18 cellular contexts compared by ENCODE assay signal in genomic region chr9:104923289-104923688, GRCh38. TPM values are rescaled to one million over a fixed set of nuclear protein-coding genes. Genes with fewer than 3 reads are reported as not detected.
DNase-seq lines count a peak whose midpoint lies in the region; ATAC-seq and TF ChIP-seq lines count a peak whose summit lies in the region.
"Had no signal": no experiment of that assay in that cellular context is flagged by ENCODE, and none has a peak within 500 bp of the region (broad histone marks: within the 10 kb centered on the region; RNA-seq: fewer than 3 reads in every experiment).

No MANE protein-coding gene starts in this region.

- H3K27me3 Mint-ChIP-seq in endothelial cell (ENCODE audit: unreplicated experiment), result peaks cover 10% of the 10 kb centered on the region
- H3K27me3 Mint-ChIP-seq: stimulated activated naive B cell treated with anti-CD40 and anti-IgM and Interleukin-4, amounts not matched to agents 10 μg/mL and 1 μg/mL and 100 μg/mL, for 72 hours had no signal

- H3K9me3 Mint-ChIP-seq in endothelial cell (ENCODE audit: unreplicated experiment), result no peaks in the 10 kb centered on the region
- H3K9me3 Mint-ChIP-seq: activated naive CD4-positive, alpha-beta T cell treated with anti-CD3 and anti-CD28 coated beads, Interleukin-2, amount 10 ng/mL, durations not matched to agents 7 days and 5 days; CD4-positive, alpha-beta memory T cell; HFFc6; stimulated activated naive B cell treated with anti-CD40 and anti-IgM and Interleukin-4, amounts not matched to agents 10 μg/mL and 1 μg/mL and 100 μg/mL, for 72 hours had no signal

- H2AFZ ChIP-seq in OCI-LY7 (ENCODE audit: low read length) (no peak overlapping the region), osteoblast (ENCODE audit: low read length) (no peak overlapping the region)

- H3K27ac Mint-ChIP-seq in endothelial cell (ENCODE audit: unreplicated experiment), result no peak overlapping the region
- H3K27ac Mint-ChIP-seq: activated naive CD4-positive, alpha-beta T cell treated with anti-CD3 and anti-CD28 coated beads, Interleukin-2, amount 10 ng/mL, durations not matched to agents 7 days and 5 days; CD4-positive, alpha-beta memory T cell; HFFc6 had no signal

- H3K27ac ChIP-seq in BLaER1, result peak overlapping the region; percentile 98
- peak overlapping the region; percentile 98 for H3K27ac ChIP-seq in OCI-LY7 (ENCODE audit: low read depth, low read length, poor library complexity, severe bottlenecking)
- peak overlapping the region; percentile 47 for H3K27ac ChIP-seq in osteoblast (ENCODE audit: low read depth, low read length)

- H3K4me2 ChIP-seq in BLaER1 (peak overlapping the region; percentile 81), OCI-LY7 (ENCODE audit: low read length) (peak overlapping the region; percentile 88), osteoblast (ENCODE audit: insufficient read depth, low read length) (no peak overlapping the region)

- CTCF ChIA-PET in OCI-LY7 (lab: Charles Lee; ENCODE audit: unreplicated experiment), result interaction anchor here (0.6 to 2.5 kb wide), 3 partner anchors 24 to 60 kb away, joined by 5 to 11 read pairs (median 7); no protein-coding TSS in a partner anchor

- H3K4me3 ChIP-seq in BLaER1, result peak overlapping the region; percentile 95
- H3K4me3 ChIP-seq in OCI-LY7 (ENCODE audit: low read depth, low read length, poor library complexity, severe bottlenecking), result peak overlapping the region; percentile 60
- no peak overlapping the region for H3K4me3 ChIP-seq in osteoblast (ENCODE audit: insufficient read depth, low read length)

- H3K27me3 ChIP-seq in BLaER1, result no peaks in the 10 kb centered on the region
- no peaks in the 10 kb centered on the region for H3K27me3 ChIP-seq in osteoblast (ENCODE audit: insufficient read depth, low read length)

- BruUV-seq in OCI-LY7 (replicated peaks; lab: Mats Ljungman, UMichigan), result no TSS peak

- POLR2A ChIA-PET in OCI-LY7 (lab: Charles Lee), result interaction anchor here (0.5 to 7.4 kb wide), 26 partner anchors 13 to 491 kb away, joined by 3 to 114 read pairs (median 3); partner anchors contain the start of gene NIPSNAP3A

- DNase-seq in OCI-LY7 (ENCODE audit: low spot score), result peak; percentile 37
- DNase-seq in endothelial cell (ENCODE audit: low spot score), result no peak
- DNase-seq in osteoblast (ENCODE audit: insufficient read length, low spot score, missing footprints), result peak; percentile 88
- DNase-seq in SW480 (ENCODE audit: low spot score), result no peak
- DNase-seq in mesenteric fat pad (ENCODE audit: low spot score), result no peak
- no peak for DNase-seq in RKO (ENCODE audit: low spot score)
- DNase-seq: activated naive CD4-positive, alpha-beta T cell treated with anti-CD3 and anti-CD28 coated beads, Interleukin-2, amount 10 ng/mL, durations not matched to agents 7 days and 5 days; CD4-positive, alpha-beta memory T cell; cerebellar nuclear complex; HFFc6; NCI-H1694; NCI-H524; Right ventricle myocardium superior; stimulated activated CD4-positive, alpha-beta T cell treated with anti-CD3 and anti-CD28 coated beads, Interleukin-4, amount 100 ng/mL, for 4 hours had no signal

- H3K36me3 Mint-ChIP-seq in endothelial cell (ENCODE audit: low read depth, unreplicated experiment), result peaks cover 14% of the 10 kb centered on the region
- H3K36me3 Mint-ChIP-seq: activated naive CD4-positive, alpha-beta T cell treated with anti-CD3 and anti-CD28 coated beads, Interleukin-2, amount 10 ng/mL, durations not matched to agents 7 days and 5 days; CD4-positive, alpha-beta memory T cell; stimulated activated naive B cell treated with anti-CD40 and anti-IgM and Interleukin-4, amounts not matched to agents 10 μg/mL and 1 μg/mL and 100 μg/mL, for 72 hours had no signal

- intact Hi-C loops in OCI-LY7 (cut with micrococcal nuclease; ENCODE audit: unreplicated experiment), result loop anchor here (1.0 kb wide), 1 partner anchor 68 kb away; no protein-coding TSS in a partner anchor

- H3K4me1 ChIP-seq in BLaER1 (peaks cover 73% of the 10 kb centered on the region), OCI-LY7 (ENCODE audit: insufficient read depth, low read length, poor library complexity, severe bottlenecking) (peaks cover 76% of the 10 kb centered on the region), osteoblast (ENCODE audit: insufficient read depth, low read length) (peaks cover 11% of the 10 kb centered on the region)

- peaks cover 71% of the 10 kb centered on the region for H4K20me1 ChIP-seq in BLaER1
- H4K20me1 ChIP-seq in OCI-LY7 (ENCODE audit: insufficient read depth, low read length), result no peaks in the 10 kb centered on the region
- no peaks in the 10 kb centered on the region for H4K20me1 ChIP-seq in osteoblast (ENCODE audit: insufficient read depth, low read length)

- H3K9me3 ChIP-seq in BLaER1 (no peaks in the 10 kb centered on the region), OCI-LY7 (ENCODE audit: low read length) (no peaks in the 10 kb centered on the region), osteoblast (ENCODE audit: low read depth, low read length) (no peaks in the 10 kb centered on the region)

- TF ChIP-seq CTCF in OCI-LY7 (conservative IDR thresholded peaks at IDR 0.05; ENCODE audit: low read length), result no peak
- no peak for TF ChIP-seq CTCF in endothelial cell (IDR thresholded peaks at IDR 0.05; ENCODE audit: unreplicated experiment)
- no peak for TF ChIP-seq CTCF in osteoblast (IDR thresholded peaks at IDR 0.05; ENCODE audit: extremely low read depth, low read depth, low read length)

- ATAC-seq in GM21723 (IDR thresholded peaks at IDR 0.05; ENCODE audit: unreplicated experiment), result no peak
- ATAC-seq: esophagus mucosa had no signal

- peaks cover 84% of the 10 kb centered on the region for H3K79me2 ChIP-seq in OCI-LY7 (ENCODE audit: insufficient read depth, low read depth, low read length)
- peaks cover 2% of the 10 kb centered on the region for H3K79me2 ChIP-seq in osteoblast (ENCODE audit: insufficient read depth, low read length)

- H3K9ac ChIP-seq in BLaER1, result peak overlapping the region; percentile 66

- H3K4me1 Mint-ChIP-seq in endothelial cell (ENCODE audit: unreplicated experiment), result peaks cover 38% of the 10 kb centered on the region

- peak overlapping the region; percentile 25 for H3K4me3 Mint-ChIP-seq in endothelial cell (ENCODE audit: unreplicated experiment)
- H3K4me3 Mint-ChIP-seq: activated naive CD4-positive, alpha-beta T cell treated with anti-CD3 and anti-CD28 coated beads, Interleukin-2, amount 10 ng/mL, durations not matched to agents 7 days and 5 days; CD4-positive, alpha-beta memory T cell; HFFc6 had no signal

- H3K36me3 ChIP-seq in BLaER1 (peaks cover 18% of the 10 kb centered on the region), OCI-LY7 (ENCODE audit: insufficient read depth, low read length) (no peaks in the 10 kb centered on the region), osteoblast (ENCODE audit: insufficient read depth, low read length) (no peaks in the 10 kb centered on the region)

- H3K9me2 ChIP-seq in OCI-LY7 (ENCODE audit: insufficient read depth, low read length), result no peaks in the 10 kb centered on the region

RNA-seq across cellular contexts. Expression of gene ABCA1, which starts 4.7 kb away (rescaled TPM):
- 8.0 and 10.1 TPM in 2 replicates for total RNA-seq in OCI-LY7 (2014; rRNA removed; shearing (Covaris generic))
- total RNA-seq in OCI-LY7 (2022) (14.0 and 18.9 TPM in 2 replicates), endothelial cell (ENCODE audit: unreplicated experiment) (171 TPM), osteoblast (50.1 and 73.1 TPM in 2 replicates), mesenteric fat pad (162 TPM)

Comparison
In these comparisons a context has a peak if more than half of its experiments do, and no peak if none do; other contexts are left out.
1. H3K27ac ChIP-seq: peak in every context shown above with its lines; median percentile 98 in BLaER1; 98 in OCI-LY7; 47 in osteoblast.
2. DNase-seq: peak in OCI-LY7 (single experiment) and osteoblast (single experiment); none in endothelial cell (single experiment), SW480 (single experiment), mesenteric fat pad (single experiment) and RKO (single experiment).